In genomic region chr1:84504580-84505021, GRCh38 we compare ENCODE assay signal across 8 cellular contexts. TPM values are rescaled to one million over a fixed set of nuclear protein-coding genes. Genes with fewer than 3 reads are reported as not detected.
DNase-seq lines count a peak whose midpoint lies in the region; ATAC-seq and TF ChIP-seq lines count a peak whose summit lies in the region.

No MANE protein-coding gene starts in this region.

- intact Hi-C loops in upper lobe of right lung (cut with DNase I) (loop anchor here (10.0 kb wide), 1 partner anchor 60 kb away; no protein-coding TSS in a partner anchor), sciatic nerve (cut with DNase I) (no loop called here)

- H3K27me3 ChIP-seq in brain microvascular endothelial cell (replicated peaks) (no peaks in the 10 kb centered on the region), upper lobe of right lung (no peaks in the 10 kb centered on the region)

- peak; percentile 52 for TF ChIP-seq CTCF in brain microvascular endothelial cell (IDR thresholded peaks at IDR 0.05; ENCODE audit: low read depth, low read length, missing control alignments)
- TF ChIP-seq CTCF in upper lobe of right lung (IDR thresholded peaks at IDR 0.05), result no peak

- H3K36me3 ChIP-seq in KOPT-K1 (ENCODE audit: insufficient read depth, low read length) (peaks cover 41% of the 10 kb centered on the region), brain microvascular endothelial cell (replicated peaks) (peaks cover 8% of the 10 kb centered on the region), upper lobe of right lung (peaks cover 19% of the 10 kb centered on the region)

- H3K9me3 ChIP-seq in KOPT-K1 (ENCODE audit: insufficient read depth, low read length, poor library complexity, severe bottlenecking) (peaks cover 7% of the 10 kb centered on the region), upper lobe of right lung (no peaks in the 10 kb centered on the region)

- H3K27ac ChIP-seq in KOPT-K1 (ENCODE audit: low read depth, low read length, poor library complexity, severe bottlenecking) (peak overlapping the region; percentile 78), brain microvascular endothelial cell (peak overlapping the region; percentile 93), upper lobe of right lung (peak overlapping the region; percentile 97)

- in situ Hi-C loops in brain microvascular endothelial cell (cut with HindIII; ENCODE audit: low pct_ligation_motif_present, low sequenced_read_pairs), result no loop called here

- ATAC-seq in upper lobe of right lung (no peak), sciatic nerve (no peak), HG03097 (IDR thresholded peaks at IDR 0.05; ENCODE audit: low FRiP score, unreplicated experiment) (no peak)

- DNase-seq in EL (peak; percentile 68), brain microvascular endothelial cell (peak; percentile 58), medulla oblongata (ENCODE audit: extremely low spot score) (peak; percentile 35), upper lobe of right lung (no peak), sciatic nerve (ENCODE audit: low spot score) (no peak), NCI-H1930 (lab: John Stamatoyannopoulos, UW) (no peak)

- H3K4me3 ChIP-seq in brain microvascular endothelial cell (ENCODE audit: low read depth, low read length) (peak overlapping the region; percentile 91), upper lobe of right lung (peak overlapping the region; percentile 79)

- H3K4me1 ChIP-seq in upper lobe of right lung, result peaks cover 41% of the 10 kb centered on the region

RNA-seq across cellular contexts. Expression of gene SPATA1, which starts 1.6 kb away (rescaled TPM):
- total RNA-seq in upper lobe of right lung (3.4 TPM), sciatic nerve (3.4 TPM)

RNA-seq across cellular contexts. Expression of gene GNG5, which starts 1.8 kb away (rescaled TPM):
- 133 TPM for total RNA-seq in upper lobe of right lung
- 50.5 TPM for total RNA-seq in sciatic nerve

RNA-seq across cellular contexts. Expression of gene RPF1, which starts 25.5 kb away (rescaled TPM):
- total RNA-seq in upper lobe of right lung, result 30.1 TPM
- 21.8 TPM for total RNA-seq in sciatic nerve

Comparison
In these comparisons a context has a peak if more than half of its experiments do, and no peak if none do; other contexts are left out.
1. DNase-seq: peak in EL (single experiment), brain microvascular endothelial cell (single experiment) and medulla oblongata (single experiment); none in upper lobe of right lung (single experiment), sciatic nerve (single experiment) and NCI-H1930 (0 of 2).
2. Peak in every context shown above with its lines, with median percentiles within 50 percentile points of each other: H3K27ac ChIP-seq.